In genomic region chr10:12710594-12711343, GRCh38 we compare ENCODE assay signal across 8 cellular contexts.
DNase-seq lines count a peak whose midpoint lies in the region; ATAC-seq, FAIRE-seq and TF ChIP-seq lines count a peak whose summit lies in the region.

No MANE protein-coding gene starts in this region.

- H3K27me3 Mint-ChIP-seq in IgD-negative memory B cell (no peaks in the 10 kb centered on the region), nephron (ENCODE audit: low read depth) (no peaks in the 10 kb centered on the region)
- H3K27me3 Mint-ChIP-seq in stimulated activated naive B cell treated with anti-CD40 and anti-IgM and Interleukin-4, amounts not matched to agents 10 μg/mL and 1 μg/mL and 100 μg/mL, for 72 hours: no peaks in the 10 kb centered on the region

- ATAC-seq in A549: peak; percentile 57 to 67; a peak in 5 of 6 replicates
- ATAC-seq in GM18868 (IDR thresholded peaks at IDR 0.05; ENCODE audit: unreplicated experiment): peak; percentile 71
- peak; percentile 90 to 91 for ATAC-seq in stimulated activated naive B cell treated with anti-CD40 and anti-IgM and Interleukin-4, amounts not matched to agents 10 μg/mL and 1 μg/mL and 100 μg/mL, for 72 hours (replicated peaks)

- no peak for FAIRE-seq in A549 (lab: Jason Lieb, UNC)

- peak; percentile 70 to 84 for DNase-seq in A549 (ENCODE audit: low read depth in 1 of 2, low spot score in 1 of 2)
- DNase-seq in PC-9: peak; percentile 67 to 76
- DNase-seq in activated T-cell treated with anti-CD3 and anti-CD28 coated beads, Interleukin-2, amount 50 U/mL, for 1 hour: peak; percentile 78
- DNase-seq in esophagus squamous epithelium (lab: John Stamatoyannopoulos, UW): peak; percentile 19
- peak; percentile 70 for DNase-seq in stimulated activated naive B cell treated with anti-CD40 and anti-IgM and Interleukin-4, amounts not matched to agents 10 μg/mL and 1 μg/mL and 100 μg/mL, for 72 hours

- POLR2A ChIA-PET in A549 (lab: Yijun Ruan, JAX) (no interaction called here), PC-9 (lab: Charles Lee; ENCODE audit: unreplicated experiment) (interaction anchor here (0.6 to 0.8 kb wide), 3 partner anchors 308 to 505 kb away, joined by 3 to 8 read pairs (median 4); no protein-coding TSS in a partner anchor)

- H3K36me3 Mint-ChIP-seq in IgD-negative memory B cell (no peaks in the 10 kb centered on the region), nephron (ENCODE audit: low read depth) (no peaks in the 10 kb centered on the region)
- no peaks in the 10 kb centered on the region for H3K36me3 Mint-ChIP-seq in stimulated activated naive B cell treated with anti-CD40 and anti-IgM and Interleukin-4, amounts not matched to agents 10 μg/mL and 1 μg/mL and 100 μg/mL, for 72 hours

- peaks cover 11% of the 10 kb centered on the region; the same call in 1 of the 2 replicates for H3K79me2 ChIP-seq in PC-9 (ENCODE audit: low read depth)

- no peak; a peak in 1 of 5 replicates for TF ChIP-seq EP300 in A549 (IDR thresholded peaks at IDR 0.05)

- no peaks in the 10 kb centered on the region for H3K36me3 ChIP-seq in PC-9 (ENCODE audit: low read depth)
- H3K36me3 ChIP-seq in esophagus squamous epithelium: no peaks in the 10 kb centered on the region

- H3K4me1 ChIP-seq in A549 (peaks cover 55% of the 10 kb centered on the region), PC-9 (replicated peaks; ENCODE audit: insufficient read depth) (peaks cover 58% of the 10 kb centered on the region), esophagus squamous epithelium (peaks cover 32 to 54% (median 46%) of the 10 kb centered on the region in 3 donors)

- H3K4me3 ChIP-seq in A549 (no peak overlapping the region), PC-9 (no peak overlapping the region), esophagus squamous epithelium (no peak overlapping the region)

- TF ChIP-seq POLR2A in A549 (IDR thresholded peaks at IDR 0.05; ENCODE audit: low read length) (no peak), esophagus squamous epithelium (IDR thresholded peaks at IDR 0.05) (no peak)

- H3K27ac ChIP-seq in A549 (peak overlapping the region; percentile 82 to 94), PC-9 (peak overlapping the region; percentile 93), esophagus squamous epithelium (peak overlapping the region in 3 of 4 donors; percentile 47 to 66 (median 63))

- H3K27me3 ChIP-seq in PC-9 (ENCODE audit: insufficient read depth, low read depth): no peaks in the 10 kb centered on the region
- H3K27me3 ChIP-seq in esophagus squamous epithelium: no peaks in the 10 kb centered on the region

- intact Hi-C loops in PC-9 (cut with micrococcal nuclease; ENCODE audit: unreplicated experiment) (loop anchor here (1.0 to 5.0 kb wide), 4 partner anchors 360 to 496 kb away; no protein-coding TSS in a partner anchor), esophagus squamous epithelium (cut with DNase I) (loop anchor here (10.0 kb wide), 2 partner anchors 194 to 354 kb away; no protein-coding TSS in a partner anchor)

- peaks cover 31% of the 10 kb centered on the region for H3F3A ChIP-seq in PC-9 (ENCODE audit: insufficient read depth, low read depth)

- TF ChIP-seq CTCF in A549 (IDR thresholded peaks at IDR 0.05) (peak; percentile 92), PC-9 (conservative IDR thresholded peaks at IDR 0.05) (peak; percentile 88), esophagus squamous epithelium (IDR thresholded peaks at IDR 0.05) (peak; percentile 73 to 95 (median 91)), nephron (IDR thresholded peaks at IDR 0.05; ENCODE audit: unreplicated experiment in 3 of 3) (peak; percentile 81 to 87 (median 84))

- H3K9me3 ChIP-seq in A549 (no peaks in the 10 kb centered on the region), PC-9 (ENCODE audit: insufficient read depth, low read depth) (no peaks in the 10 kb centered on the region), esophagus squamous epithelium (no peaks in the 10 kb centered on the region)

- no TSS peak for BruUV-seq in PC-9 (replicated peaks; lab: Mats Ljungman, UMichigan)

- H3K4me2 ChIP-seq in A549 (peak overlapping the region; percentile 69), PC-9 (peak overlapping the region; percentile 79)

- no peak overlapping the region; the same call in 1 of the 2 replicates for H2AFZ ChIP-seq in PC-9

- H3K27ac Mint-ChIP-seq in IgD-negative memory B cell (peak overlapping the region; percentile 1 to 74 (median 4)), nephron (peak overlapping the region; percentile 10 to 82 (median 51))
- H3K27ac Mint-ChIP-seq in stimulated activated naive B cell treated with anti-CD40 and anti-IgM and Interleukin-4, amounts not matched to agents 10 μg/mL and 1 μg/mL and 100 μg/mL, for 72 hours: peak overlapping the region; percentile 89

- CTCF ChIA-PET in A549 (lab: Yijun Ruan, JAX) (interaction anchor here (0.6 to 7.5 kb wide), 63 partner anchors 9 to 529 kb away, joined by 3 to 76 read pairs (median 3); partner anchors contain the start of genes CAMK1D, CDC123, NUDT5 and OPTN), PC-9 (lab: Charles Lee) (interaction anchor here (0.8 kb wide), 1 partner anchor 54 kb away, joined by 3 read pairs; no protein-coding TSS in a partner anchor)

- peak; percentile 96 for TF ChIP-seq RAD21 in A549 (conservative IDR thresholded peaks at IDR 0.05 in 1 of 2, IDR thresholded peaks at IDR 0.05 in 1 of 2)

- H3K9me3 Mint-ChIP-seq in IgD-negative memory B cell (no peaks in the 10 kb centered on the region), nephron (no peaks in the 10 kb centered on the region)
- no peaks in the 10 kb centered on the region for H3K9me3 Mint-ChIP-seq in stimulated activated naive B cell treated with anti-CD40 and anti-IgM and Interleukin-4, amounts not matched to agents 10 μg/mL and 1 μg/mL and 100 μg/mL, for 72 hours

- H3K4me1 Mint-ChIP-seq in IgD-negative memory B cell (peaks cover 14 to 19% (median 19%) of the 10 kb centered on the region in 3 donors), nephron (peaks cover 44% of the 10 kb centered on the region)
- peaks cover 23 to 47% of the 10 kb centered on the region in 2 donors for H3K4me1 Mint-ChIP-seq in stimulated activated naive B cell treated with anti-CD40 and anti-IgM and Interleukin-4, amounts not matched to agents 10 μg/mL and 1 μg/mL and 100 μg/mL, for 72 hours

- H3K9me2 ChIP-seq in PC-9 (ENCODE audit: insufficient read depth): no peaks in the 10 kb centered on the region

- H3K4me3 Mint-ChIP-seq in IgD-negative memory B cell (peak overlapping the region in 1 of 4 donors; percentile 73), nephron (no peak overlapping the region)
- H3K4me3 Mint-ChIP-seq in stimulated activated naive B cell treated with anti-CD40 and anti-IgM and Interleukin-4, amounts not matched to agents 10 μg/mL and 1 μg/mL and 100 μg/mL, for 72 hours: peak overlapping the region in 1 of 2 donors; percentile 37

- WGBS in A549 (ENCODE audit: missing lambda C conversion rate): 43% methylated on average over 9 of the region's 9 CpGs
- WGBS in esophagus squamous epithelium, 2 donors: 42 to 53% methylated on average over 7 to 9 of the region's 9 CpGs

- no peaks in the 10 kb centered on the region for H4K20me1 ChIP-seq in PC-9 (ENCODE audit: insufficient read depth)

TF ChIP-seq in A549, 52 proteins besides CTCF, POLR2A, EP300 and RAD21:
- no peak for TF ChIP-seq GATA3 (IDR thresholded peaks at IDR 0.05; ENCODE audit: borderline replicate concordance)
- TF ChIP-seq CEBPB (IDR thresholded peaks at IDR 0.05): peak; percentile 68 to 72; a peak in 3 of 4 replicates
- no peak for TF ChIP-seq POLR2AphosphoS2 (conservative IDR thresholded peaks at IDR 0.05; ENCODE audit: low read length)
- TF ChIP-seq ATOH8 (CRISPR knock-in tag; IDR thresholded peaks at IDR 0.05; ENCODE audit: low read depth): no peak
- TF ChIP-seq SMC3 (IDR thresholded peaks at IDR 0.05): peak; percentile 93
- TF ChIP-seq RCOR1 (IDR thresholded peaks at IDR 0.05; ENCODE audit: low read depth, low read length): no peak

Comparison
In these comparisons a context has a peak if more than half of its experiments do, and no peak if none do; other contexts are left out.
1. DNase-seq: peak in every context shown above with its lines; median percentile 78 in activated T-cell treated with anti-CD3 and anti-CD28 coated beads, Interleukin-2, amount 50 U/mL, for 1 hour; 77 in A549; 72 in PC-9; 70 in stimulated activated naive B cell treated with anti-CD40 and anti-IgM and Interleukin-4, amounts not matched to agents 10 μg/mL and 1 μg/mL and 100 μg/mL, for 72 hours; 19 in esophagus squamous epithelium.
2. H3K27ac Mint-ChIP-seq: peak in every context shown above with its lines; median percentile 89 in stimulated activated naive B cell treated with anti-CD40 and anti-IgM and Interleukin-4, amounts not matched to agents 10 μg/mL and 1 μg/mL and 100 μg/mL, for 72 hours; 51 in nephron; 4 in IgD-negative memory B cell.